In genomic region chr15:82047493-82048446, GRCh38 we compare ENCODE assay signal across 8 cellular contexts. TPM values are rescaled to one million over a fixed set of nuclear protein-coding genes. Genes with fewer than 3 reads are reported as not detected.
DNase-seq lines count a peak whose midpoint lies in the region; ATAC-seq and TF ChIP-seq lines count a peak whose summit lies in the region.

No MANE protein-coding gene starts in this region.

- BruUV-seq in Calu3 (replicated peaks; lab: Mats Ljungman, UMichigan) (no TSS peak), PC-9 (replicated peaks; lab: Mats Ljungman, UMichigan) (no TSS peak)

- no peak overlapping the region for H3K4me2 ChIP-seq in PC-9

- peak overlapping the region; percentile 92 for H3K4me3 Mint-ChIP-seq in Calu3 (ENCODE audit: low read depth, unreplicated experiment)
- peak overlapping the region; percentile 70 for H3K4me3 Mint-ChIP-seq in activated T-helper 2 cell treated with anti-CD3 and anti-CD28 coated beads, Interferon-gamma antibody, Interleukin-2, Interleukin-4, amounts not matched to agents 10 μg/mL and 5 μg/mL and 100 μg/mL, durations not matched to agents 14 hours and 24 hours and 36 hours (ENCODE audit: low read depth)

- H3K4me1 ChIP-seq in right atrium auricular region (peaks cover 0 to 25% of the 10 kb centered on the region in 2 donors), PC-9 (replicated peaks; ENCODE audit: insufficient read depth) (no peaks in the 10 kb centered on the region)

- peak overlapping the region; percentile 67 to 93 for H3K4me3 ChIP-seq in right atrium auricular region
- no peak overlapping the region for H3K4me3 ChIP-seq in PC-9

- no peak for DNase-seq in Calu3
- no peak for DNase-seq in activated T-helper 2 cell treated with anti-CD3 and anti-CD28 coated beads, Interferon-gamma antibody, Interleukin-2, Interleukin-4, amounts not matched to agents 10 μg/mL and 5 μg/mL and 100 μg/mL, durations not matched to agents 14 hours and 24 hours and 36 hours (ENCODE audit: low spot score)
- DNase-seq in right atrium auricular region (ENCODE audit: low spot score), result no peak
- peak; percentile 20 for DNase-seq in renal cortical epithelial cell (ENCODE audit: low read depth)
- no peak for DNase-seq in PC-9
- no peak for DNase-seq in NOMO-1 treated with DMSO at 0.1 percent for 48 hours (lab: John Stamatoyannopoulos, UW; ENCODE audit: unreplicated experiment)
- DNase-seq in NOMO-1 treated with dmso at 0.1 percent for 144 hours (lab: John Stamatoyannopoulos, UW; ENCODE audit: unreplicated experiment), result no peak

- intact Hi-C loops in Calu3 (cut with micrococcal nuclease; ENCODE audit: unreplicated experiment), result loop anchor here (5.0 kb wide), 1 partner anchor 565 kb away; no protein-coding TSS in a partner anchor
- intact Hi-C loops in activated T-helper 2 cell treated with anti-CD3 and anti-CD28 coated beads, Interferon-gamma antibody, Interleukin-2, Interleukin-4, amounts not matched to agents 10 μg/mL and 5 μg/mL and 100 μg/mL, durations not matched to agents 14 hours and 24 hours and 36 hours (cut with micrococcal nuclease), result loop anchor here (5.0 to 10.0 kb wide), 4 partner anchors 565 to 1055 kb away; no protein-coding TSS in a partner anchor
- intact Hi-C loops in PC-9 (cut with micrococcal nuclease; ENCODE audit: unreplicated experiment), result no loop called here

- H3K9me3 ChIP-seq in right atrium auricular region (no peaks in the 10 kb centered on the region), PC-9 (ENCODE audit: insufficient read depth, low read depth) (no peaks in the 10 kb centered on the region)

- peak overlapping the region; percentile 69 to 76 for H3K27ac ChIP-seq in right atrium auricular region
- H3K27ac ChIP-seq in PC-9, result no peak overlapping the region

- no peak overlapping the region for H2AFZ ChIP-seq in PC-9

- H3K27me3 Mint-ChIP-seq in Calu3 (ENCODE audit: unreplicated experiment), result peaks cover 55% of the 10 kb centered on the region
- H3K27me3 Mint-ChIP-seq in activated T-helper 2 cell treated with anti-CD3 and anti-CD28 coated beads, Interferon-gamma antibody, Interleukin-2, Interleukin-4, amounts not matched to agents 10 μg/mL and 5 μg/mL and 100 μg/mL, durations not matched to agents 14 hours and 24 hours and 36 hours (ENCODE audit: low read depth), result peaks cover 44% of the 10 kb centered on the region

- peaks cover 3% of the 10 kb centered on the region; the same call in 1 of the 2 replicates for H3F3A ChIP-seq in PC-9 (ENCODE audit: insufficient read depth, low read depth)

- no peak overlapping the region for H3K27ac Mint-ChIP-seq in Calu3 (ENCODE audit: unreplicated experiment)
- no peak overlapping the region for H3K27ac Mint-ChIP-seq in activated T-helper 2 cell treated with anti-CD3 and anti-CD28 coated beads, Interferon-gamma antibody, Interleukin-2, Interleukin-4, amounts not matched to agents 10 μg/mL and 5 μg/mL and 100 μg/mL, durations not matched to agents 14 hours and 24 hours and 36 hours

- H3K79me2 ChIP-seq in PC-9 (ENCODE audit: low read depth), result no peaks in the 10 kb centered on the region

- no peaks in the 10 kb centered on the region for H3K9me3 Mint-ChIP-seq in Calu3 (ENCODE audit: low read depth, unreplicated experiment)
- H3K9me3 Mint-ChIP-seq in activated T-helper 2 cell treated with anti-CD3 and anti-CD28 coated beads, Interferon-gamma antibody, Interleukin-2, Interleukin-4, amounts not matched to agents 10 μg/mL and 5 μg/mL and 100 μg/mL, durations not matched to agents 14 hours and 24 hours and 36 hours, result no peaks in the 10 kb centered on the region

- ATAC-seq in HG02798 (IDR thresholded peaks at IDR 0.05; ENCODE audit: poor library complexity, unreplicated experiment), result peak; percentile 1

- POLR2A ChIA-PET in PC-9 (lab: Charles Lee; ENCODE audit: unreplicated experiment), result no interaction called here

- H3K27me3 ChIP-seq in right atrium auricular region, result no peaks in the 10 kb centered on the region
- peaks cover 41% of the 10 kb centered on the region for H3K27me3 ChIP-seq in PC-9 (ENCODE audit: insufficient read depth, low read depth)

- peaks cover 32% of the 10 kb centered on the region for H3K36me3 Mint-ChIP-seq in Calu3 (ENCODE audit: insufficient read depth, unreplicated experiment)
- H3K36me3 Mint-ChIP-seq in activated T-helper 2 cell treated with anti-CD3 and anti-CD28 coated beads, Interferon-gamma antibody, Interleukin-2, Interleukin-4, amounts not matched to agents 10 μg/mL and 5 μg/mL and 100 μg/mL, durations not matched to agents 14 hours and 24 hours and 36 hours (ENCODE audit: low read depth), result no peaks in the 10 kb centered on the region

- H3K4me1 Mint-ChIP-seq in Calu3 (ENCODE audit: low read depth, unreplicated experiment), result peaks cover 12% of the 10 kb centered on the region
- peaks cover 7% of the 10 kb centered on the region for H3K4me1 Mint-ChIP-seq in activated T-helper 2 cell treated with anti-CD3 and anti-CD28 coated beads, Interferon-gamma antibody, Interleukin-2, Interleukin-4, amounts not matched to agents 10 μg/mL and 5 μg/mL and 100 μg/mL, durations not matched to agents 14 hours and 24 hours and 36 hours (ENCODE audit: low read depth)

- H3K36me3 ChIP-seq in right atrium auricular region, result no peaks in the 10 kb centered on the region
- H3K36me3 ChIP-seq in PC-9 (ENCODE audit: low read depth), result no peaks in the 10 kb centered on the region

- CTCF ChIA-PET in Calu3 (lab: Charles Lee) (interaction anchor here (0.6 to 1.1 kb wide), 2 partner anchors 55 to 61 kb away, joined by 3 to 6 read pairs; no protein-coding TSS in a partner anchor), PC-9 (lab: Charles Lee) (no interaction called here)

- no peaks in the 10 kb centered on the region for H4K20me1 ChIP-seq in PC-9 (ENCODE audit: insufficient read depth)

- TF ChIP-seq CTCF in Calu3 (IDR thresholded peaks at IDR 0.05; ENCODE audit: unreplicated experiment) (no peak), right atrium auricular region (IDR thresholded peaks at IDR 0.05) (peak in 1 of 2 donors; percentile 8), PC-9 (conservative IDR thresholded peaks at IDR 0.05) (no peak)

- H3K9me2 ChIP-seq in PC-9 (ENCODE audit: insufficient read depth), result no peaks in the 10 kb centered on the region

RNA-seq across cellular contexts. Expression of gene MEX3B, which starts 2.0 kb away (rescaled TPM):
- total RNA-seq in Calu3 (2022) (1.7 and 2.0 TPM in 2 replicates), right atrium auricular region (1 to 10 TPM; 1.9 to 2.4 TPM), renal cortical epithelial cell (1.9 and 4.6 TPM in 2 replicates), PC-9 (2021) (not detected in 2 replicates)
- total RNA-seq in activated T-helper 2 cell treated with anti-CD3 and anti-CD28 coated beads, Interferon-gamma antibody, Interleukin-2, Interleukin-4, amounts not matched to agents 10 μg/mL and 5 μg/mL and 100 μg/mL, durations not matched to agents 14 hours and 24 hours and 36 hours, result 1.6 and 1.8 TPM in 2 replicates
